Comparison of ENCODE assay signal across 8 cellular contexts in the genomic region with DNA sequence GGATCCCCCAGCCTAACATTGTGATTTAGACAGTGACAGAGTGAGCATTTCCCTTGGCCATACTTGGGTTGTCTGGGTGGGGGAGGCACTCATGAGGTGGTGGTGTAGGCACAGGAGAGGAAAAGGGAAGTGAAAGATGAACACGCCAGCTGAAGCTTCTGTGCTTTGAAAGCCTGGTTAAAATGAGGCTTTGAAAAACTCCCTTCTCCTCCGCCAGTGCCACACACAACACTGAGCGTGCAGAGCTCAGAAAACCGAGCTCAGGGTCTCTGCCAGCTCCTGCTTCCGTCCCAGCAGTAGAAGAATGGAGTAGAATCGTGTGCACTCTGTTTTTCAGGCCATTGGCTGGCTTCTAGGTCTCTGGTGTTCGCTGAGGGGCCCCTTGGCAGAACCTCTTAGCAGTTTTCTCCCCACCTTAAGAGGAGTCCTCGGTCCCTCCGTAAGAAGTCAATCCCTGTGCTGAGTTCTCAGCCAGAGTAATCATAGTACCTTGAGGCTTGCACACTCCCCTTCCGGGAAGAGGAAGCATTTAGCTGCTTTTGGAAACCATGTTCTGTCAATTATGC. TPM values are rescaled to one million over a fixed set of nuclear protein-coding genes. Genes with fewer than 3 reads are reported as not detected.
DNase-seq lines count a peak whose midpoint lies in the region; ATAC-seq and TF ChIP-seq lines count a peak whose summit lies in the region.

No MANE protein-coding gene starts in this region.

- H3K4me1 ChIP-seq in sigmoid colon (peaks cover 0 to 22% (median 18%) of the 10 kb centered on the region in 4 donors), SJCRH30 (no peaks in the 10 kb centered on the region)

- intact Hi-C loops in dorsolateral prefrontal cortex (cut with DNase I) (no loop called here), sigmoid colon (cut with DNase I) (no loop called here)

- H3K4me3 ChIP-seq in dorsolateral prefrontal cortex (peak overlapping the region in 35 of 59 donors; percentile 2 to 46 (median 11)), sigmoid colon (no peak overlapping the region), SJCRH30 (no peak overlapping the region)

- ATAC-seq in GM19025 (IDR thresholded peaks at IDR 0.05; ENCODE audit: low read depth, unreplicated experiment) (peak; percentile 90), HG02970 (IDR thresholded peaks at IDR 0.05; ENCODE audit: low FRiP score, unreplicated experiment) (peak; percentile 83)

- TF ChIP-seq CTCF in dorsolateral prefrontal cortex (IDR thresholded peaks at IDR 0.05 in 54 of 56, conservative IDR thresholded peaks at IDR 0.05 in 2 of 56; ENCODE audit: low read depth in 1 of 56, partially characterized antibody in 56 of 56) (no peak), sigmoid colon (IDR thresholded peaks at IDR 0.05) (no peak)

- H3K36me3 ChIP-seq in sigmoid colon, result peaks cover 0 to 13% (median 2%) of the 10 kb centered on the region in 4 donors
- H3K36me3 ChIP-seq in SJCRH30, result peaks cover 7% of the 10 kb centered on the region

- H3K9me3 ChIP-seq in sigmoid colon (no peaks in the 10 kb centered on the region), SJCRH30 (replicated peaks) (0 out of 2 replicates have a peak, but pooled peaks cover 3% of the 10 kb centered on the region)

- WGBS in sigmoid colon, 2 donors, result 32 to 77% methylated on average over 10 of the region's 10 CpGs

- TF ChIP-seq EP300 in sigmoid colon (IDR thresholded peaks at IDR 0.05), result no peak

- TF ChIP-seq POLR2A in sigmoid colon (IDR thresholded peaks at IDR 0.05), result no peak

- H3K27ac ChIP-seq in dorsolateral prefrontal cortex (peak overlapping the region in 57 of 59 donors; percentile 12 to 91 (median 77)), sigmoid colon (peak overlapping the region; percentile 6 to 41 (median 40)), SJCRH30 (no peak overlapping the region)

- DNase-seq in SKM-1 treated with dmso at 0.1 percent for 144 hours (lab: John Stamatoyannopoulos, UW; ENCODE audit: unreplicated experiment), result peak; percentile 77
- peak in 4 of 10 donors; percentile 18 to 52 (median 40) for DNase-seq in dorsolateral prefrontal cortex
- DNase-seq in sigmoid colon, result no peak
- no peak for DNase-seq in SJCRH30
- DNase-seq in NCI-H146 treated with DMSO at 0.1 percent for 48 hours (lab: John Stamatoyannopoulos, UW; ENCODE audit: unreplicated experiment), result no peak
- no peak for DNase-seq in SW 1271 (lab: John Stamatoyannopoulos, UW)

- H3K27me3 ChIP-seq in dorsolateral prefrontal cortex, result no peaks in the 10 kb centered on the region
- no peaks in the 10 kb centered on the region for H3K27me3 ChIP-seq in sigmoid colon
- H3K27me3 ChIP-seq in SJCRH30, result no peaks in the 10 kb centered on the region

RNA-seq across cellular contexts. Expression of gene PLEKHM2, which starts 12.9 kb away (rescaled TPM):
- total RNA-seq in dorsolateral prefrontal cortex (100 to 1,000 TPM; 128 to 550 (median 209) TPM), sigmoid colon (10 to 100 TPM; 28.6 to 49.6 (median 33.9) TPM)
- polyA plus RNA-seq in sigmoid colon, result 10 to 100 TPM; 19.8 to 34.4 (median 20.8) TPM
- 33.6 and 36.2 TPM in 2 replicates for total RNA-seq in SJCRH30 (2014; rRNA removed; shearing (Covaris generic))

RNA-seq across cellular contexts. Expression of gene SLC25A34, which starts 39.0 kb away (rescaled TPM):
- total RNA-seq in dorsolateral prefrontal cortex, result 10 to 100 TPM in 4 of 120 experiments, 1 to 10 TPM in 116; 1.3 to 10.3 (median 4.4) TPM
- total RNA-seq in sigmoid colon, result 1 to 10 TPM in 3 of 4 donors, under 1 TPM in 1; 0.36 to 1.8 (median 1.6) TPM
- 10 to 100 TPM in 2 of 3 donors, 1 to 10 TPM in 1; 3.0 to 16.0 (median 12.1) TPM for polyA plus RNA-seq in sigmoid colon
- 2.8 and 3.5 TPM in 2 replicates for total RNA-seq in SJCRH30 (2014; rRNA removed; shearing (Covaris generic))

RNA-seq across cellular contexts. Expression of gene TMEM82, which starts 45.3 kb away (rescaled TPM):
- total RNA-seq in dorsolateral prefrontal cortex, result not detected
- total RNA-seq in sigmoid colon, result under 1 TPM in 1 of 4 donors, not detected in 3; 0.55 TPM
- polyA plus RNA-seq in sigmoid colon, result 10 to 100 TPM in 2 of 3 donors, 1 to 10 TPM in 1; 4.8 to 19.3 (median 17.3) TPM
- total RNA-seq in SJCRH30 (2014; rRNA removed; shearing (Covaris generic)), result not detected in 2 replicates

Comparison
In these comparisons a context has a peak if more than half of its experiments do, and no peak if none do; other contexts are left out.
1. H3K4me3 ChIP-seq: peak in dorsolateral prefrontal cortex (35 of 59); none in sigmoid colon (0 of 4) and SJCRH30 (single experiment).